Comparison of ENCODE assay signal across 17 cellular contexts in genomic region chr3:197907196-197907595, GRCh38. TPM values are rescaled to one million over a fixed set of nuclear protein-coding genes. Genes with fewer than 3 reads are reported as not detected.
A peak's percentile ranks its signal among the peaks of the same experiment; 100 is the strongest.
DNase-seq lines count a peak whose midpoint lies in the region; ATAC-seq and TF ChIP-seq lines count a peak whose summit lies in the region.
"Had no signal": no experiment of that assay in that cellular context is flagged by ENCODE, and none has a peak within 500 bp of the region (broad histone marks: within the 10 kb centered on the region; RNA-seq: fewer than 3 reads in every experiment).

No MANE protein-coding gene starts in this region.

- ATAC-seq in activated CD8-positive, alpha-beta T cell treated with anti-CD3 and anti-CD28 coated beads for 36 hours: no peak
- no peak for ATAC-seq in activated CD8-positive, alpha-beta T cell treated with anti-CD3 and anti-CD28 coated beads, Interleukin-2, amount 10 ng/mL, durations not matched to agents 7 days and 5 days
- no peak for ATAC-seq in activated T-helper 17 cell treated with anti-CD3 and anti-CD28 coated beads, Interleukin-2, amount 50 U/mL, for 72 hours (replicated peaks)
- ATAC-seq in HG03354 (IDR thresholded peaks at IDR 0.05; ENCODE audit: poor library complexity, severe bottlenecking, unreplicated experiment): no peak
- no peak for ATAC-seq in T-cell (replicated peaks in 1 of 4)

- CTCF ChIA-PET in activated CD8-positive, alpha-beta T cell treated with anti-CD3 and anti-CD28 coated beads for 36 hours (lab: Charles Lee): interaction anchor here (0.8 to 5.2 kb wide), 7 partner anchors 9 to 173 kb away, joined by 3 to 45 read pairs (median 6); no protein-coding TSS in a partner anchor
- CTCF ChIA-PET in activated CD8-positive, alpha-beta T cell treated with anti-CD3 and anti-CD28 coated beads, Interleukin-2, amount 10 ng/mL, durations not matched to agents 7 days and 5 days (lab: Charles Lee): interaction anchor here (1.8 to 2.8 kb wide), 4 partner anchors 11 to 35 kb away, joined by 9 to 31 read pairs (median 19); no protein-coding TSS in a partner anchor
- CTCF ChIA-PET in T-cell (lab: Charles Lee): interaction anchor here in 1 of 2 donors (1.2 kb wide), 1 partner anchor 36 kb away, joined by 4 read pairs; no protein-coding TSS in a partner anchor

- H3K36me3 Mint-ChIP-seq in activated CD8-positive, alpha-beta T cell treated with anti-CD3 and anti-CD28 coated beads for 36 hours (ENCODE audit: low read depth): peaks cover 8% of the 10 kb centered on the region
- no peaks in the 10 kb centered on the region for H3K36me3 Mint-ChIP-seq in activated CD8-positive, alpha-beta T cell treated with anti-CD3 and anti-CD28 coated beads, Interleukin-2, amount 10 ng/mL, durations not matched to agents 7 days and 5 days (ENCODE audit: low read depth)
- H3K36me3 Mint-ChIP-seq in activated T-helper 17 cell treated with anti-CD3 and anti-CD28 coated beads, Interleukin-2, amount 50 U/mL, for 72 hours (ENCODE audit: low read depth): peaks cover 65% of the 10 kb centered on the region
- peaks cover 2% of the 10 kb centered on the region for H3K36me3 Mint-ChIP-seq in T-cell

- no peaks in the 10 kb centered on the region for H3K27me3 Mint-ChIP-seq in activated CD8-positive, alpha-beta T cell treated with anti-CD3 and anti-CD28 coated beads for 36 hours
- H3K27me3 Mint-ChIP-seq in activated CD8-positive, alpha-beta T cell treated with anti-CD3 and anti-CD28 coated beads, Interleukin-2, amount 10 ng/mL, durations not matched to agents 7 days and 5 days (ENCODE audit: low read depth): no peaks in the 10 kb centered on the region
- H3K27me3 Mint-ChIP-seq in activated T-helper 17 cell treated with anti-CD3 and anti-CD28 coated beads, Interleukin-2, amount 50 U/mL, for 72 hours: no peaks in the 10 kb centered on the region
- no peaks in the 10 kb centered on the region for H3K27me3 Mint-ChIP-seq in T-cell
- H3K27me3 Mint-ChIP-seq: CD8-positive, alpha-beta memory T cell; naive thymus-derived CD4-positive, alpha-beta T cell had no signal

- intact Hi-C loops in activated CD8-positive, alpha-beta T cell treated with anti-CD3 and anti-CD28 coated beads for 36 hours (cut with micrococcal nuclease): loop anchor here (5.0 to 10.0 kb wide), 2 partner anchors 35 to 168 kb away; no protein-coding TSS in a partner anchor

- no peak overlapping the region for H3K4me3 ChIP-seq in fibroblast of the aortic adventitia (ENCODE audit: low read depth, low read length)
- H3K4me3 ChIP-seq: tibial nerve had no signal

- H3K4me3 Mint-ChIP-seq in activated CD8-positive, alpha-beta T cell treated with anti-CD3 and anti-CD28 coated beads for 36 hours: no peak overlapping the region
- no peak overlapping the region for H3K4me3 Mint-ChIP-seq in activated CD8-positive, alpha-beta T cell treated with anti-CD3 and anti-CD28 coated beads, Interleukin-2, amount 10 ng/mL, durations not matched to agents 7 days and 5 days
- H3K4me3 Mint-ChIP-seq in activated T-helper 17 cell treated with anti-CD3 and anti-CD28 coated beads, Interleukin-2, amount 50 U/mL, for 72 hours: peak overlapping the region; percentile 55
- H3K4me3 Mint-ChIP-seq in T-cell: no peak overlapping the region
- H3K4me3 Mint-ChIP-seq: naive thymus-derived CD4-positive, alpha-beta T cell had no signal

- no peak for TF ChIP-seq CTCF in activated CD8-positive, alpha-beta T cell treated with anti-CD3 and anti-CD28 coated beads for 36 hours (IDR thresholded peaks at IDR 0.05)
- TF ChIP-seq CTCF in fibroblast of the aortic adventitia (IDR thresholded peaks at IDR 0.05; ENCODE audit: insufficient read depth, low read length): no peak

- POLR2A ChIA-PET in activated CD8-positive, alpha-beta T cell treated with anti-CD3 and anti-CD28 coated beads for 36 hours (lab: Charles Lee): interaction anchor here (0.6 to 2.3 kb wide), 6 partner anchors 9 to 177 kb away, joined by 3 to 6 read pairs (median 4); partner anchors contain the start of gene LMLN
- POLR2A ChIA-PET in activated CD8-positive, alpha-beta T cell treated with anti-CD3 and anti-CD28 coated beads, Interleukin-2, amount 10 ng/mL, durations not matched to agents 7 days and 5 days (lab: Charles Lee): interaction anchor here (0.7 kb wide), 1 partner anchor 44 kb away, joined by 3 read pairs; no protein-coding TSS in a partner anchor
- POLR2A ChIA-PET in T-cell (lab: Charles Lee): no interaction called here

- DNase-seq in activated CD8-positive, alpha-beta T cell treated with anti-CD3 and anti-CD28 coated beads for 36 hours: no peak
- DNase-seq in activated CD8-positive, alpha-beta T cell treated with anti-CD3 and anti-CD28 coated beads, Interleukin-2, amount 10 ng/mL, durations not matched to agents 7 days and 5 days: no peak
- DNase-seq in ELR (ENCODE audit: low read depth) (peak; percentile 53), fibroblast of the aortic adventitia (ENCODE audit: low read depth) (peak; percentile 8), C1 segment of cervical spinal cord (lab: John Stamatoyannopoulos, UW) (no peak), T-cell (no peak)
- DNase-seq: cerebellar nuclear complex, head of caudate nucleus, midbrain, NCI-H1105, NCI-H2029 treated with DMSO at 0.1 percent for 48 hours, NCI-H2227 treated with DMSO at 0.1 percent for 48 hours had no signal

- H3K9me3 Mint-ChIP-seq in activated CD8-positive, alpha-beta T cell treated with anti-CD3 and anti-CD28 coated beads for 36 hours: no peaks in the 10 kb centered on the region
- H3K9me3 Mint-ChIP-seq in activated CD8-positive, alpha-beta T cell treated with anti-CD3 and anti-CD28 coated beads, Interleukin-2, amount 10 ng/mL, durations not matched to agents 7 days and 5 days (ENCODE audit: insufficient read depth): no peaks in the 10 kb centered on the region
- no peaks in the 10 kb centered on the region for H3K9me3 Mint-ChIP-seq in activated T-helper 17 cell treated with anti-CD3 and anti-CD28 coated beads, Interleukin-2, amount 50 U/mL, for 72 hours
- no peaks in the 10 kb centered on the region for H3K9me3 Mint-ChIP-seq in T-cell
- H3K9me3 Mint-ChIP-seq: CD8-positive, alpha-beta memory T cell had no signal

- peak overlapping the region; percentile 75 for H3K27ac Mint-ChIP-seq in activated CD8-positive, alpha-beta T cell treated with anti-CD3 and anti-CD28 coated beads for 36 hours
- no peak overlapping the region for H3K27ac Mint-ChIP-seq in activated CD8-positive, alpha-beta T cell treated with anti-CD3 and anti-CD28 coated beads, Interleukin-2, amount 10 ng/mL, durations not matched to agents 7 days and 5 days
- peak overlapping the region; percentile 81 for H3K27ac Mint-ChIP-seq in activated T-helper 17 cell treated with anti-CD3 and anti-CD28 coated beads, Interleukin-2, amount 50 U/mL, for 72 hours
- H3K27ac Mint-ChIP-seq in T-cell: no peak overlapping the region

- H3K4me1 Mint-ChIP-seq in activated CD8-positive, alpha-beta T cell treated with anti-CD3 and anti-CD28 coated beads for 36 hours (ENCODE audit: low read depth): peaks cover 24% of the 10 kb centered on the region
- H3K4me1 Mint-ChIP-seq in activated CD8-positive, alpha-beta T cell treated with anti-CD3 and anti-CD28 coated beads, Interleukin-2, amount 10 ng/mL, durations not matched to agents 7 days and 5 days (ENCODE audit: low read depth): peaks cover 2% of the 10 kb centered on the region
- peaks cover 10% of the 10 kb centered on the region for H3K4me1 Mint-ChIP-seq in activated T-helper 17 cell treated with anti-CD3 and anti-CD28 coated beads, Interleukin-2, amount 50 U/mL, for 72 hours
- H3K4me1 Mint-ChIP-seq in T-cell: peaks cover 0 to 10% (median 8%) of the 10 kb centered on the region in 3 donors

RNA-seq across cellular contexts. Expression of gene RPL35A, which starts 42.8 kb away (rescaled TPM):
- total RNA-seq in activated CD8-positive, alpha-beta T cell treated with anti-CD3 and anti-CD28 coated beads for 36 hours: 1,000 to 10,000 TPM; 1,685 to 1,707 TPM
- total RNA-seq in activated CD8-positive, alpha-beta T cell treated with anti-CD3 and anti-CD28 coated beads, Interleukin-2, amount 10 ng/mL, durations not matched to agents 7 days and 5 days: 100 to 1,000 TPM; 876 to 907 TPM
- 1,000 to 10,000 TPM; 1,422 to 1,820 TPM for total RNA-seq in activated T-helper 17 cell treated with anti-CD3 and anti-CD28 coated beads, Interleukin-2, amount 50 U/mL, for 72 hours
- total RNA-seq in fibroblast of the aortic adventitia (ENCODE audit: low replicate concordance) (212 and 1,042 TPM in 2 replicates), T-cell (1,000 to 10,000 TPM; 1,657 to 1,935 (median 1,760) TPM)

RNA-seq across cellular contexts. Expression of gene LMLN, which starts 52.8 kb away (rescaled TPM):
- total RNA-seq in activated CD8-positive, alpha-beta T cell treated with anti-CD3 and anti-CD28 coated beads for 36 hours: 10 to 100 TPM in 1 of 2 experiments, 1 to 10 TPM in 1; 6.3 to 10.4 TPM
- total RNA-seq in activated CD8-positive, alpha-beta T cell treated with anti-CD3 and anti-CD28 coated beads, Interleukin-2, amount 10 ng/mL, durations not matched to agents 7 days and 5 days: 1 to 10 TPM; 4.0 to 6.0 TPM
- total RNA-seq in activated T-helper 17 cell treated with anti-CD3 and anti-CD28 coated beads, Interleukin-2, amount 50 U/mL, for 72 hours: 1 to 10 TPM; 3.8 to 4.6 TPM
- 9.2 and 18.1 TPM in 2 replicates for total RNA-seq in fibroblast of the aortic adventitia (ENCODE audit: low replicate concordance)
- total RNA-seq in T-cell: 1 to 10 TPM; 3.7 to 8.2 (median 5.5) TPM

Comparison
In these comparisons a context has a peak if more than half of its experiments do, and no peak if none do; other contexts are left out.
1. H3K27ac Mint-ChIP-seq: peak in activated CD8-positive, alpha-beta T cell treated with anti-CD3 and anti-CD28 coated beads for 36 hours (single experiment) and activated T-helper 17 cell treated with anti-CD3 and anti-CD28 coated beads, Interleukin-2, amount 50 U/mL, for 72 hours (single experiment); none in activated CD8-positive, alpha-beta T cell treated with anti-CD3 and anti-CD28 coated beads, Interleukin-2, amount 10 ng/mL, durations not matched to agents 7 days and 5 days (single experiment) and T-cell (0 of 2).
2. DNase-seq: peak in ELR (single experiment) and fibroblast of the aortic adventitia (single experiment); none in activated CD8-positive, alpha-beta T cell treated with anti-CD3 and anti-CD28 coated beads for 36 hours (single experiment), activated CD8-positive, alpha-beta T cell treated with anti-CD3 and anti-CD28 coated beads, Interleukin-2, amount 10 ng/mL, durations not matched to agents 7 days and 5 days (single experiment), C1 segment of cervical spinal cord (0 of 14) and T-cell (0 of 34).
3. POLR2A ChIA-PET loops: an anchor here in activated CD8-positive, alpha-beta T cell treated with anti-CD3 and anti-CD28 coated beads for 36 hours (0.6 to 2.3 kb wide) and activated CD8-positive, alpha-beta T cell treated with anti-CD3 and anti-CD28 coated beads, Interleukin-2, amount 10 ng/mL, durations not matched to agents 7 days and 5 days (0.7 kb wide); none called in T-cell.